21 cellular contexts compared by ENCODE assay signal in the genomic region with DNA sequence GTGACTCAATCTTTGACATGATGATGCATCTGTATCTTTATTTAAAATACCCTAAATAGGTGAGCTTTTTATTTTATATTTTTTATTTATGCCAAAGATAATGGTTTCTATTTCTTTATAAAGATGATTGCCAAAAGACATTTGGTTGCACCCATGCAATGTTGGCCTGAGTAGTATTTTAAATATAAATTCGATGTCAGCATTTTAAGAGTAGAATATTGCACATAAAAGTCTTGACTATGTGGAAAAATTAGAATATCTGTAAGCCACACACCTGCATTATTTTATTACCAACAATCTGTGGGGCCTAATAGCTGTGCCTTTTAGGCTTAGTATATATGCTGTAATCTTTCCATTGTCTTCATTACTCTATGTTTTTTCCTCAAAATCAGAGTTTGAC.
"Had no signal": no experiment of that assay in that cellular context is flagged by ENCODE, and none has a peak within 500 bp of the region (broad histone marks: within the 10 kb centered on the region; RNA-seq: fewer than 3 reads in every experiment).

No MANE protein-coding gene starts in this region.

- H3K4me3 Mint-ChIP-seq: dendritic cell treated with granulocyte-macrophage colony-stimulating factor and Interleukin-4, amounts not matched to agents 40 ng/mL and 50 ng/mL, for 4 days; effector memory CD8-positive, alpha-beta T cell; mesothelial cell of epicardium; naive B cell had no signal

- DNase-seq: colonic mucosa; cortex of kidney; effector CD8-positive, alpha-beta T cell; effector memory CD8-positive, alpha-beta T cell; foreskin keratinocyte; heart left ventricle; hippocampal formation; kidney; left cardiac atrium; left lung; left ventricle myocardium superior; lower lobe of right lung; mesenchymal stem cell; mucosa of descending colon; naive B cell had no signal

- FAIRE-seq: endothelial cell of umbilical vein, frontal cortex had no signal

- H3K36me3 Mint-ChIP-seq: mesothelial cell of epicardium, naive B cell had no signal

- H3K27me3 Mint-ChIP-seq: dendritic cell treated with granulocyte-macrophage colony-stimulating factor and Interleukin-4, amounts not matched to agents 40 ng/mL and 50 ng/mL, for 4 days; effector memory CD8-positive, alpha-beta T cell; naive B cell had no signal

- H3K27me3 ChIP-seq: colonic mucosa, esophagus muscularis mucosa, foreskin keratinocyte, gastroesophageal sphincter, heart left ventricle, left lung had no signal

- H3K4me1 ChIP-seq: colonic mucosa, esophagus muscularis mucosa, foreskin keratinocyte, gastroesophageal sphincter, heart left ventricle, left lung, lower lobe of right lung had no signal

- H3K27ac ChIP-seq: colonic mucosa, esophagus muscularis mucosa, foreskin keratinocyte, gastroesophageal sphincter, heart left ventricle, left lung, lower lobe of right lung had no signal

- H3K27ac Mint-ChIP-seq: dendritic cell treated with granulocyte-macrophage colony-stimulating factor and Interleukin-4, amounts not matched to agents 40 ng/mL and 50 ng/mL, for 4 days; effector memory CD8-positive, alpha-beta T cell; mesothelial cell of epicardium; naive B cell had no signal

- H3K4me1 Mint-ChIP-seq: naive B cell had no signal

- H3K9me3 ChIP-seq: colonic mucosa, esophagus muscularis mucosa, gastroesophageal sphincter, heart left ventricle, left lung, lower lobe of right lung, mucosa of descending colon had no signal

- H3K4me3 ChIP-seq: colonic mucosa, esophagus muscularis mucosa, gastroesophageal sphincter, heart left ventricle, left lung, lower lobe of right lung, mucosa of descending colon had no signal

- H3K36me3 ChIP-seq: colonic mucosa, esophagus muscularis mucosa, gastroesophageal sphincter, heart left ventricle, left lung, lower lobe of right lung had no signal
